ENCODE assay signal across 19 cellular contexts in genomic region chr4:142512161-142512560, GRCh38.
A peak's percentile ranks its signal among the peaks of the same experiment; 100 is the strongest.
DNase-seq lines count a peak whose midpoint lies in the region; ATAC-seq, FAIRE-seq and TF ChIP-seq lines count a peak whose summit lies in the region.
"Had no signal": no experiment of that assay in that cellular context is flagged by ENCODE, and none has a peak within 500 bp of the region (broad histone marks: within the 10 kb centered on the region; RNA-seq: fewer than 3 reads in every experiment).

No MANE protein-coding gene starts in this region.

- H3K27me3 Mint-ChIP-seq in T-helper 2 cell treated with Interferon-gamma antibody and Interleukin-4, amounts not matched to agents 5 μg/mL and 100 μg/mL, for 36 hours (ENCODE audit: low read depth), result no peaks in the 10 kb centered on the region

- TF ChIP-seq POLR2A in A549 (IDR thresholded peaks at IDR 0.05; ENCODE audit: low read length) (no peak), H54 (IDR thresholded peaks at IDR 0.05; ENCODE audit: low read depth, low read length) (no peak)

- WGBS in A549 (ENCODE audit: missing lambda C conversion rate), result 3% methylated on average over 1 of the region's 1 CpG

- intact Hi-C loops in head of caudate nucleus (cut with DNase I), result no loop called here

- H3K9me3 Mint-ChIP-seq in T-helper 2 cell treated with Interferon-gamma antibody and Interleukin-4, amounts not matched to agents 5 μg/mL and 100 μg/mL, for 36 hours, result no peaks in the 10 kb centered on the region

- no peak overlapping the region for H3K27ac Mint-ChIP-seq in T-helper 2 cell treated with Interferon-gamma antibody and Interleukin-4, amounts not matched to agents 5 μg/mL and 100 μg/mL, for 36 hours

- CTCF ChIA-PET in A549 (lab: Yijun Ruan, JAX), result no interaction called here

- H3K27ac ChIP-seq in A549 (no peak overlapping the region), RWPE2 (ENCODE audit: poor library complexity, severe bottlenecking) (peak overlapping the region; percentile 63)
- H3K27ac ChIP-seq: C4-2B had no signal

- no peaks in the 10 kb centered on the region for H3K36me3 ChIP-seq in RWPE2 (ENCODE audit: low read depth)

- FAIRE-seq in A549 (lab: Jason Lieb, UNC) (no peak), H54 (lab: Jason Lieb, UNC) (peak; percentile 36)
- FAIRE-seq: GM12892 had no signal

- TF ChIP-seq RAD21 in A549 (conservative IDR thresholded peaks at IDR 0.05 in 1 of 2, IDR thresholded peaks at IDR 0.05 in 1 of 2), result no peak

- TF ChIP-seq CTCF in A549 (IDR thresholded peaks at IDR 0.05) (no peak), RWPE2 (IDR thresholded peaks at IDR 0.05; ENCODE audit: poor library complexity, severe bottlenecking) (no peak), fibroblast of the aortic adventitia (IDR thresholded peaks at IDR 0.05; ENCODE audit: insufficient read depth, low read length) (no peak)

- DNase-seq in A549 (ENCODE audit: low read depth in 1 of 2, low spot score in 1 of 2), result no peak
- no peak for DNase-seq in H54 (ENCODE audit: insufficient read length, low spot score)
- DNase-seq in RWPE2 (ENCODE audit: low spot score), result no peak
- DNase-seq in fibroblast of the aortic adventitia (ENCODE audit: low read depth), result peak; percentile 10
- DNase-seq in head of caudate nucleus, result no peak
- DNase-seq in NCI-H526 (lab: John Stamatoyannopoulos, UW), result no peak
- no peak for DNase-seq in T-helper 2 cell treated with Interferon-gamma antibody and Interleukin-4, amounts not matched to agents 5 μg/mL and 100 μg/mL, for 36 hours (ENCODE audit: low spot score)
- DNase-seq: COR-L47, DMS153, Kasumi-1, NCI-H1417, NCI-H1930, NCI-H2171, NCI-H446 treated with DMSO at 0.1 percent for 48 hours, NCI-H774, SHP77 had no signal

- no peaks in the 10 kb centered on the region for H3K27me3 ChIP-seq in RWPE2 (ENCODE audit: insufficient read depth, poor library complexity, severe bottlenecking)

- H3K9me3 ChIP-seq in A549, result peaks cover 3% of the 10 kb centered on the region; the same call in 1 of the 3 replicates
- no peaks in the 10 kb centered on the region for H3K9me3 ChIP-seq in RWPE2 (ENCODE audit: severe bottlenecking)

- H3K4me3 ChIP-seq in A549 (no peak overlapping the region), RWPE2 (ENCODE audit: severe bottlenecking) (no peak overlapping the region), fibroblast of the aortic adventitia (ENCODE audit: low read depth, low read length) (no peak overlapping the region)

- POLR2A ChIA-PET in A549 (lab: Yijun Ruan, JAX), result no interaction called here

- ATAC-seq in A549, result no peak
- ATAC-seq in RWPE2 (ENCODE audit: low read depth), result peak; percentile 81
- no peak for ATAC-seq in GM18909 (IDR thresholded peaks at IDR 0.05; ENCODE audit: poor library complexity, unreplicated experiment)

- no peak for TF ChIP-seq EP300 in A549 (IDR thresholded peaks at IDR 0.05)

- no peak overlapping the region for H3K4me3 Mint-ChIP-seq in T-helper 2 cell treated with Interferon-gamma antibody and Interleukin-4, amounts not matched to agents 5 μg/mL and 100 μg/mL, for 36 hours

- H3K4me1 ChIP-seq in A549 (peaks cover 15% of the 10 kb centered on the region; the same call in 2 of the 3 replicates), RWPE2 (ENCODE audit: insufficient read depth, poor library complexity, severe bottlenecking) (peaks cover 19% of the 10 kb centered on the region)

- peak overlapping the region; percentile 26; the same call in 2 of the 3 replicates for H3K4me2 ChIP-seq in A549

- no peaks in the 10 kb centered on the region for H3K36me3 Mint-ChIP-seq in T-helper 2 cell treated with Interferon-gamma antibody and Interleukin-4, amounts not matched to agents 5 μg/mL and 100 μg/mL, for 36 hours (ENCODE audit: low read depth)

- H3K4me1 Mint-ChIP-seq in T-helper 2 cell treated with Interferon-gamma antibody and Interleukin-4, amounts not matched to agents 5 μg/mL and 100 μg/mL, for 36 hours (ENCODE audit: low read depth), result no peaks in the 10 kb centered on the region

TF ChIP-seq in A549, 52 proteins besides CTCF, POLR2A, EP300 and RAD21:
- TF ChIP-seq, protein P1, sequence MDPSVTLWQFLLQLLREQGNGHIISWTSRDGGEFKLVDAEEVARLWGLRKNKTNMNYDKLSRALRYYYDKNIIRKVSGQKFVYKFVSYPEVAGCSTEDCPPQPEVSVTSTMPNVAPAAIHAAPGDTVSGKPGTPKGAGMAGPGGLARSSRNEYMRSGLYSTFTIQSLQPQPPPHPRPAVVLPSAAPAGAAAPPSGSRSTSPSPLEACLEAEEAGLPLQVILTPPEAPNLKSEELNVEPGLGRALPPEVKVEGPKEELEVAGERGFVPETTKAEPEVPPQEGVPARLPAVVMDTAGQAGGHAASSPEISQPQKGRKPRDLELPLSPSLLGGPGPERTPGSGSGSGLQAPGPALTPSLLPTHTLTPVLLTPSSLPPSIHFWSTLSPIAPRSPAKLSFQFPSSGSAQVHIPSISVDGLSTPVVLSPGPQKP (IDR thresholded peaks at IDR 0.05; ENCODE audit: low read depth, low read length), result no peak
- TF ChIP-seq RARB (CRISPR knock-in tag; IDR thresholded peaks at IDR 0.05) (no peak), CBX8 (IDR thresholded peaks at IDR 0.05) (no peak), FOXS1 (CRISPR knock-in tag; IDR thresholded peaks at IDR 0.05) (no peak), HEYL (CRISPR knock-in tag; IDR thresholded peaks at IDR 0.05) (no peak), MYC (IDR thresholded peaks at IDR 0.05; ENCODE audit: borderline replicate concordance, low read length) (no peak), SREBF2 (IDR thresholded peaks at IDR 0.05) (no peak), FOSL2 (IDR thresholded peaks at IDR 0.05) (no peak), FOSL2 (CRISPR knock-in tag; IDR thresholded peaks at IDR 0.05) (no peak), CHD2 (IDR thresholded peaks at IDR 0.05; ENCODE audit: low read length, partially characterized antibody) (no peak), HOXB13 (CRISPR knock-in tag; IDR thresholded peaks at IDR 0.05; ENCODE audit: low read depth) (no peak), ESRRA (IDR thresholded peaks at IDR 0.05; ENCODE audit: borderline replicate concordance, low read length) (no peak)
TF ChIP-seq in A549: peak in this region for 0.
